8 cellular contexts compared by ENCODE assay signal in the genomic region with DNA sequence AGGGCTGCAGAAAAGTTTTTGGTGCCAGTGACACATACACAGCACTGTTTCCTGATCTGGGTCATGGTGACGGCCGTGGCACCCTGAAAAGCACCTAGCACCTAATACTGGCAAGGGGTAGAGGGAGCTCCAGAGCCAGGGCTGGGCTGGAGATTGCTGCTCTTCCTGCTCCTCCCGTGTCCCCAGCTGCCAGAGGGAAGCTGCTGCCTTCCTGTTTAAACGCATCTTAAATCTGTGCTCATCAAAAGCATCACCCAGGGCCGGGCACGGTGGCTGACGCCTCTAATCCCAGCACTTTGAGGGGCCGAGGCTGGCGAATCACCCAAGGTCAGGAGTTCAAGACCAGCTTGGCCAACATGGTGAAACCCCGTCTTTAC.
DNase-seq lines count a peak whose midpoint lies in the region; ATAC-seq, FAIRE-seq and TF ChIP-seq lines count a peak whose summit lies in the region.

No MANE protein-coding gene starts in this region.

- no peaks in the 10 kb centered on the region for H3K27me3 Mint-ChIP-seq in Calu3 (ENCODE audit: unreplicated experiment)
- no peaks in the 10 kb centered on the region for H3K27me3 Mint-ChIP-seq in naive B cell

- H3K27ac ChIP-seq in RWPE1 = peak overlapping the region; percentile 83

- H3K9me3 Mint-ChIP-seq in Calu3 (ENCODE audit: low read depth, unreplicated experiment) = no peaks in the 10 kb centered on the region
- H3K9me3 Mint-ChIP-seq in naive B cell = no peaks in the 10 kb centered on the region

- TF ChIP-seq POLR2A in H54 (IDR thresholded peaks at IDR 0.05; ENCODE audit: low read depth, low read length) = no peak
- TF ChIP-seq POLR2A in GM12892 (IDR thresholded peaks at IDR 0.05; ENCODE audit: low read depth, low read length) = no peak

- no TSS peak for BruUV-seq in Calu3 (replicated peaks; lab: Mats Ljungman, UMichigan)

- DNase-seq in Calu3 (peak; percentile 71), H54 (ENCODE audit: insufficient read length, low spot score) (peak; percentile 30), RWPE1 (ENCODE audit: low spot score) (peak; percentile 82), epithelial cell of proximal tubule (ENCODE audit: low read depth) (no peak), naive B cell (peak; percentile 19), GM12892 (ENCODE audit: insufficient read length) (no peak)

- no peak overlapping the region for H3K4me3 Mint-ChIP-seq in Calu3 (ENCODE audit: low read depth, unreplicated experiment)
- H3K4me3 Mint-ChIP-seq in naive B cell = peak overlapping the region in 1 of 8 donors; percentile 55

- TF ChIP-seq CTCF in Calu3 (IDR thresholded peaks at IDR 0.05; ENCODE audit: unreplicated experiment) = peak; percentile 59
- TF ChIP-seq CTCF in RWPE1 (conservative IDR thresholded peaks at IDR 0.05; ENCODE audit: low read depth) = peak; percentile 79
- peak; percentile 81 for TF ChIP-seq CTCF in epithelial cell of proximal tubule (conservative IDR thresholded peaks at IDR 0.05; ENCODE audit: low read depth, low read length)

- H3K27ac Mint-ChIP-seq in Calu3 (ENCODE audit: unreplicated experiment) (no peak overlapping the region), naive B cell (peak overlapping the region in 1 of 6 donors; percentile 51)

- POLR2A ChIA-PET in RWPE1 (lab: Yijun Ruan, JAX; ENCODE audit: low non-redundant PET) = no interaction called here

- H3K4me1 Mint-ChIP-seq in Calu3 (ENCODE audit: low read depth, unreplicated experiment) = no peaks in the 10 kb centered on the region
- peaks cover 8 to 23% (median 10%) of the 10 kb centered on the region in 3 donors for H3K4me1 Mint-ChIP-seq in naive B cell

- FAIRE-seq in H54 (lab: Jason Lieb, UNC) (no peak), GM12892 (lab: Jason Lieb, UNC) (no peak)

- ATAC-seq in naive B cell (ENCODE audit: low read depth in 2 of 2) (peak; percentile 34 to 74), HG02623 (IDR thresholded peaks at IDR 0.05; ENCODE audit: unreplicated experiment) (no peak), HG03521 (IDR thresholded peaks at IDR 0.05; ENCODE audit: unreplicated experiment) (no peak)

- intact Hi-C loops in Calu3 (cut with micrococcal nuclease; ENCODE audit: unreplicated experiment) = loop anchor here (1.0 to 10.0 kb wide), 3 partner anchors 96 to 295 kb away; no protein-coding TSS in a partner anchor

- no peaks in the 10 kb centered on the region for H3K36me3 Mint-ChIP-seq in Calu3 (ENCODE audit: insufficient read depth, unreplicated experiment)
- no peaks in the 10 kb centered on the region for H3K36me3 Mint-ChIP-seq in naive B cell

- no peak overlapping the region for H3K4me3 ChIP-seq in epithelial cell of proximal tubule (ENCODE audit: low read depth, low read length)

- CTCF ChIA-PET in Calu3 (lab: Charles Lee) (interaction anchor here (0.6 to 5.0 kb wide), 8 partner anchors 12 to 295 kb away, joined by 3 to 55 read pairs (median 4); no protein-coding TSS in a partner anchor), RWPE1 (lab: Yijun Ruan, JAX) (interaction anchor here (0.6 to 2.7 kb wide), 13 partner anchors 12 to 299 kb away, joined by 3 to 28 read pairs (median 4); a partner anchor contains a TSS)

Comparison
In these comparisons a context has a peak if more than half of its experiments do, and no peak if none do; other contexts are left out.
1. DNase-seq: peak in Calu3 (single experiment), H54 (single experiment), RWPE1 (single experiment) and naive B cell (single experiment); none in epithelial cell of proximal tubule (single experiment) and GM12892 (single experiment).
2. ATAC-seq: peak in naive B cell (2 of 2); none in HG02623 (single experiment) and HG03521 (single experiment).
3. Peak in every context shown above with its lines, with median percentiles within 50 percentile points of each other: CTCF ChIP-seq.